ENCODE assay signal across 8 cellular contexts in the genomic region with DNA sequence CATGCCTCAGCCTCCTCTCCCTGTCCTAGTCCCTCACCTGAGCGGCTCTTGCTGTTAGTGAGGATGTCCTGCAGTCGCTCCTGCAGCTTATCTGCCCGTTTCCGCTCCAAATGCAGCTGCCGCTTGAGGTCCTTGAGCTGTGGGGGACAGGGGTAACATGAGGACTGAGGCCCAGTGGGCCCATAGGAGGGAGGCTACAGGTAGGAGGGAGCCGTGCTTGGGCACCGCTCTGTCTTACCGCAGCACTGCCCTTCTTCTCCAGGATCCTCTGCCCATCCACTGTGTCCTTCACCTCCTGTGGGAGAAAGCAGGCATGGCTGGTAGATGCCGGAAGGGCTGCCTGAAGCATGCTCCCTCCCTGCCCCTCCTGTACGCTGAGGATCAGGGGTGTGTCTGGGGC.
"Had no signal": no experiment of that assay in that cellular context is flagged by ENCODE, and none has a peak within 500 bp of the region (broad histone marks: within the 10 kb centered on the region; RNA-seq: fewer than 3 reads in every experiment).

No MANE protein-coding gene starts in this region.

- FAIRE-seq: H1, H54, HTR-8/SVneo had no signal

- H3K27ac Mint-ChIP-seq: GM23338, H9 had no signal

- H3K27me3 Mint-ChIP-seq: IgD-negative memory B cell had no signal

- H3K9me3 Mint-ChIP-seq: GM23338, IgD-negative memory B cell had no signal

- H3K4me2 ChIP-seq: GM23338 had no signal

- H3K4me3 Mint-ChIP-seq: GM23338, H9, IgD-negative memory B cell had no signal

- ATAC-seq: GM23338 had no signal

- DNase-seq: H9, HCEC 1CT, KG1 had no signal

- H3K4me3 ChIP-seq: GM23338 had no signal

- H3K4me1 Mint-ChIP-seq: GM23338, H9, IgD-negative memory B cell had no signal

- H2AFZ ChIP-seq: GM23338 had no signal
